Comparison of ENCODE assay signal across 1 cellular context in genomic region chr1:161766102-161766981, GRCh38.
TF ChIP-seq lines count a peak whose summit lies in the region.

TSS of gene ATF6 (plus strand) at chr1:161766320. CDS start at chr1:161766361, 41 bp downstream.

TF ChIP-seq in HepG2, 621 proteins besides CTCF, POLR2A, EP300 and RAD21 (continued from another document and continues in another):
- no peak for TF ChIP-seq MLXIP (CRISPR knock-in tag; IDR thresholded peaks at IDR 0.05; ENCODE audit: borderline replicate concordance)
- no peak for TF ChIP-seq ZNF558 (CRISPR knock-in tag; IDR thresholded peaks at IDR 0.05; ENCODE audit: borderline replicate concordance)
- no peak for TF ChIP-seq ZNF44 (CRISPR knock-in tag; IDR thresholded peaks at IDR 0.05)
- peak; percentile 39; the same call in 1 of the 2 replicates for TF ChIP-seq IRF9 (CRISPR knock-in tag; IDR thresholded peaks at IDR 0.05; ENCODE audit: borderline replicate concordance)
- TF ChIP-seq ZNF382 (CRISPR knock-in tag; IDR thresholded peaks at IDR 0.05; ENCODE audit: borderline replicate concordance): no peak
- TF ChIP-seq ZNF136 (CRISPR knock-in tag; IDR thresholded peaks at IDR 0.05; ENCODE audit: low read depth): no peak
- TF ChIP-seq ZNF33A (CRISPR knock-in tag; IDR thresholded peaks at IDR 0.05; ENCODE audit: borderline replicate concordance): no peak; the same call in 1 of the 2 replicates
- no peak for TF ChIP-seq ZNF407 (CRISPR knock-in tag; IDR thresholded peaks at IDR 0.05; ENCODE audit: not compliant biosample characterization)
- TF ChIP-seq TFE3 (CRISPR knock-in tag; IDR thresholded peaks at IDR 0.05): 0 out of 2 replicates have a peak, but pooled peaks have one; percentile 23
- TF ChIP-seq ZNF317 (CRISPR knock-in tag; IDR thresholded peaks at IDR 0.05): peak; percentile 76; the same call in 1 of the 2 replicates
- no peak for TF ChIP-seq ZMAT5 (CRISPR knock-in tag; IDR thresholded peaks at IDR 0.05; ENCODE audit: borderline replicate concordance, low read depth)
- TF ChIP-seq YEATS2 (CRISPR knock-in tag; IDR thresholded peaks at IDR 0.05; ENCODE audit: borderline replicate concordance): peak; percentile 94
- peak; percentile 41 for TF ChIP-seq MNT (IDR thresholded peaks at IDR 0.05)
- TF ChIP-seq KIAA2018 (CRISPR knock-in tag; IDR thresholded peaks at IDR 0.05; ENCODE audit: borderline replicate concordance): no peak
- peak; percentile 57; the same call in 1 of the 2 replicates for TF ChIP-seq GMEB2 (CRISPR knock-in tag; IDR thresholded peaks at IDR 0.05; ENCODE audit: low read depth)
- no peak for TF ChIP-seq ZNF34 (CRISPR knock-in tag; IDR thresholded peaks at IDR 0.05; ENCODE audit: borderline replicate concordance)
- peak; percentile 73; the same call in 1 of the 2 replicates for TF ChIP-seq ZBTB25 (CRISPR knock-in tag; IDR thresholded peaks at IDR 0.05)
- no peak for TF ChIP-seq ATRX (CRISPR knock-in tag; IDR thresholded peaks at IDR 0.05; ENCODE audit: borderline replicate concordance)
- TF ChIP-seq RARG (CRISPR knock-in tag; IDR thresholded peaks at IDR 0.05; ENCODE audit: low read depth): no peak
- TF ChIP-seq ZNF431 (CRISPR knock-in tag; IDR thresholded peaks at IDR 0.05; ENCODE audit: borderline replicate concordance, low read depth): no peak
